17 cellular contexts compared by ENCODE assay signal in the genomic region with DNA sequence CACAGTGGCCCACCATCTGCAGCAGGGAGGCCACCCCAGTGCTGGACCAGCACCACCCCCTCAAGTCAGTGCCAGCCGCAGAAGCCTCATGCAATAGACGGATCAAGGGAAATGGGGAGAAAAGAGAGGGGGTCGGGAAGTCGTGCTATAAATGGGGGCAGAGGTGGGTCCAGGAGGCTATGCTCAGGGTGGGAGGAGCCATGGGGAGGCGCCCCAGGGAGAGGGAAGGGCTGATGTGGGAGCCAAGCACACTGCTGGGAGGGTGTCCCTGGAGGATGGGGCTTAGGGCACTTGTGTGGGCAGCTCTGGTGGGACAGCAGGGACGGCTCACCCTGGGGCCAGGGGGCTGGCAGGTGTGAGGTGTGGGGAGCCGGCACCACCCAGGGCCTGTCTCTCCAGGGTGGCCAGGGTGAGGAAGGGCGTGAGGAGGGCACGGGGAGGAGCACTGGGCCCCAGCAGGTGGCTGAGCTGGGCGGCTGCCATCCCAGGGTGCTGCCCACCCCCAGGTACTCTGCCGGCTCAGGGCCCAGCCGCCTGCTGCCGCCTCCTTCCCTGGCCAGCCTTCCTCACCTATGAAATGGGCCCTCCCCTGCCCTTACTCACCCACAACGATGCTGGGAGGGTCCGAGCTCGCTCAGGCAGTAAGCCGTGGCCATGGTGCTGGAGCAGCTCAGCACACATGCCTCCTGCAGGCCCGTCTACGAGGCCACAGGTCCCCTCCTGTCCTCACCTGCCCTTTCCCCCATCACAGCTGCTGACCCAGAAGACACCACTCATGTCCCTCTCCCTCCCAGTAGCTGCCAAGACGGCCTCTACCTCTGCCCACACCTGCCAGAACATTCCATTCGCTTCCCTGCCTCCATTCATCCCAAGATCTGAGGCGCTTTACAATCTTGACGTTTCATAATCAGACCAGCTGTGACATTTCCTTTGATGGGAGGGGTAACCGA. TPM values are rescaled to one million over a fixed set of nuclear protein-coding genes. Genes with fewer than 3 reads are reported as not detected.
A peak's percentile ranks its signal among the peaks of the same experiment; 100 is the strongest.
DNase-seq lines count a peak whose midpoint lies in the region; ATAC-seq and TF ChIP-seq lines count a peak whose summit lies in the region.
"Had no signal": no experiment of that assay in that cellular context is flagged by ENCODE, and none has a peak within 500 bp of the region (broad histone marks: within the 10 kb centered on the region; RNA-seq: fewer than 3 reads in every experiment).

No MANE protein-coding gene starts in this region.

- no peak overlapping the region for H2BK120ac ChIP-seq in trophoblast cell (ENCODE audit: insufficient read depth, low read length, poor library complexity)

- no peaks in the 10 kb centered on the region for H3K9me3 Mint-ChIP-seq in Caco-2 (ENCODE audit: unreplicated experiment)
- H3K9me3 Mint-ChIP-seq: activated naive CD4-positive, alpha-beta T cell treated with anti-CD3 and anti-CD28 coated beads, Interleukin-2, amount 50 U/mL, for 72 hours had no signal

- intact Hi-C loops in Caco-2 (cut with micrococcal nuclease; ENCODE audit: unreplicated experiment), result loop anchor here (1.0 to 10.0 kb wide), 3 partner anchors 9 to 707 kb away; a partner anchor contains a TSS
- intact Hi-C loops in PC-9 (cut with micrococcal nuclease; ENCODE audit: unreplicated experiment), result loop anchor here (1.0 to 2.0 kb wide), 2 partner anchors 9 to 17 kb away; a partner anchor contains a TSS
- intact Hi-C loops in tibial artery (cut with DNase I; ENCODE audit: low total_unique reads), result no loop called here
- intact Hi-C loops in left cardiac atrium (cut with DNase I), result no loop called here

- H3K27ac ChIP-seq in PC-9 (peak overlapping the region; percentile 78), epithelial cell of prostate (peak overlapping the region; percentile 97), trophoblast cell (ENCODE audit: low read depth, low read length) (no peak overlapping the region), tibial artery (no peak overlapping the region)

- H3K4me1 Mint-ChIP-seq in Caco-2 (ENCODE audit: low read depth, unreplicated experiment), result peaks cover 22% of the 10 kb centered on the region

- H3K4me3 ChIP-seq in Caco-2 (ENCODE audit: low read depth, low read length), result no peak overlapping the region
- H3K4me3 ChIP-seq in PC-9, result no peak overlapping the region
- H3K4me3 ChIP-seq in trophoblast cell (ENCODE audit: low read depth, low read length), result no peak overlapping the region
- H3K4me3 ChIP-seq in tibial artery, result no peak overlapping the region

- no peak overlapping the region for H4K12ac ChIP-seq in trophoblast cell (ENCODE audit: low read depth, low read length)

- H3F3A ChIP-seq in PC-9 (ENCODE audit: insufficient read depth, low read depth), result peaks cover 17% of the 10 kb centered on the region; the same call in 1 of the 2 replicates

- H3K27ac Mint-ChIP-seq in Caco-2 (ENCODE audit: unreplicated experiment), result peak overlapping the region; percentile 80

- H3K9me2 ChIP-seq in PC-9 (ENCODE audit: insufficient read depth), result no peaks in the 10 kb centered on the region

- H3K27me3 ChIP-seq in Caco-2 (replicated peaks; ENCODE audit: control insufficient read depth, insufficient read depth, low read length) (no peaks in the 10 kb centered on the region), PC-9 (ENCODE audit: insufficient read depth, low read depth) (no peaks in the 10 kb centered on the region), trophoblast cell (ENCODE audit: insufficient read depth, low read length) (no peaks in the 10 kb centered on the region), tibial artery (peaks cover 0 to 26% of the 10 kb centered on the region in 2 donors)

- BruUV-seq in Caco-2 (replicated peaks; lab: Mats Ljungman, UMichigan) (no TSS peak), PC-9 (replicated peaks; lab: Mats Ljungman, UMichigan) (no TSS peak)

- no peak overlapping the region for H3K14ac ChIP-seq in trophoblast cell (ENCODE audit: low read length)

- no peak overlapping the region for H2AK5ac ChIP-seq in trophoblast cell (ENCODE audit: low read length)

- no peak overlapping the region for H2AFZ ChIP-seq in PC-9
- H2AFZ ChIP-seq in trophoblast cell (ENCODE audit: insufficient read depth, low read length, poor library complexity), result no peak overlapping the region

- H3K36me3 Mint-ChIP-seq in Caco-2 (ENCODE audit: insufficient read depth, unreplicated experiment), result peaks cover 18% of the 10 kb centered on the region
- H3K36me3 Mint-ChIP-seq: activated naive CD4-positive, alpha-beta T cell treated with anti-CD3 and anti-CD28 coated beads, Interleukin-2, amount 50 U/mL, for 72 hours had no signal

- POLR2A ChIA-PET in Caco-2 (lab: Charles Lee), result interaction anchor here (0.6 to 1.2 kb wide), 2 partner anchors 18 to 179 kb away, joined by 5 to 6 read pairs; a partner anchor contains a TSS
- POLR2A ChIA-PET in PC-9 (lab: Charles Lee; ENCODE audit: unreplicated experiment), result interaction anchor here (0.5 to 0.7 kb wide), 5 partner anchors 9 to 898 kb away, joined by 3 to 5 read pairs (median 4); a partner anchor contains a TSS

- TF ChIP-seq CTCF in Caco-2 (IDR thresholded peaks at IDR 0.05; ENCODE audit: insufficient read depth in 1 of 2, low read depth in 1 of 2, low read length in 1 of 2, severe bottlenecking in 1 of 2, unreplicated experiment in 1 of 2), result no peak
- TF ChIP-seq CTCF in PC-9 (conservative IDR thresholded peaks at IDR 0.05), result no peak
- no peak for TF ChIP-seq CTCF in tibial artery (IDR thresholded peaks at IDR 0.05)

- H3K4ac ChIP-seq in trophoblast cell (ENCODE audit: low read depth, low read length), result no peak overlapping the region

- H3K4me2 ChIP-seq in PC-9 (peak overlapping the region; percentile 60), trophoblast cell (ENCODE audit: low read length) (no peak overlapping the region)

- H3K79me1 ChIP-seq in trophoblast cell (ENCODE audit: low read length), result peaks cover 3% of the 10 kb centered on the region

- no peak overlapping the region for H4K91ac ChIP-seq in trophoblast cell (ENCODE audit: low read depth, low read length)

- H3K27me3 Mint-ChIP-seq in Caco-2 (ENCODE audit: insufficient read depth, unreplicated experiment), result no peaks in the 10 kb centered on the region

- WGBS in trophoblast cell (ENCODE audit: extremely low coverage, insufficient coverage, insufficient read length), result no CpG with 5 or more reads among the region's 24 CpGs

- H3K23ac ChIP-seq in trophoblast cell (ENCODE audit: low read length), result no peak overlapping the region

- ATAC-seq in HG03045 (IDR thresholded peaks at IDR 0.05; ENCODE audit: unreplicated experiment) (no peak), left cardiac atrium (no peak)
- ATAC-seq: activated CD4-positive, CD25-positive, alpha-beta regulatory T cell treated with anti-CD3 and anti-CD28 coated beads, Interleukin-2, amount 50 U/mL, for 24 hours; activated naive CD4-positive, alpha-beta T cell treated with anti-CD3 and anti-CD28 coated beads, Interleukin-2, amount 50 U/mL, for 72 hours; left ventricle myocardium superior had no signal

- no peak overlapping the region for H3K9ac ChIP-seq in trophoblast cell (ENCODE audit: low read length)

- H3K79me2 ChIP-seq in PC-9 (ENCODE audit: low read depth) (no peaks in the 10 kb centered on the region), trophoblast cell (ENCODE audit: control insufficient read depth, insufficient read depth, low read length, poor library complexity) (no peaks in the 10 kb centered on the region)

- H4K8ac ChIP-seq in trophoblast cell (ENCODE audit: low read depth, low read length), result no peak overlapping the region

- no peak overlapping the region for H3K18ac ChIP-seq in trophoblast cell (ENCODE audit: low read length)

- no peak overlapping the region for H2BK12ac ChIP-seq in trophoblast cell (ENCODE audit: low read length)

- no peak overlapping the region for H2BK5ac ChIP-seq in trophoblast cell (ENCODE audit: low read depth, low read length, poor library complexity)

- H3K36me3 ChIP-seq in Caco-2 (ENCODE audit: control insufficient read depth, insufficient read depth, low read length) (no peaks in the 10 kb centered on the region), PC-9 (ENCODE audit: low read depth) (no peaks in the 10 kb centered on the region), trophoblast cell (ENCODE audit: control insufficient read depth in 1 of 2, insufficient read depth in 2 of 2, low read length in 2 of 2) (no peaks in the 10 kb centered on the region), tibial artery (no peaks in the 10 kb centered on the region)

- CTCF ChIA-PET in Caco-2 (lab: Charles Lee), result interaction anchor here (1.0 kb wide), 1 partner anchor 378 kb away, joined by 3 read pairs; no protein-coding TSS in a partner anchor
- CTCF ChIA-PET in PC-9 (lab: Charles Lee), result no interaction called here

- H3K4me1 ChIP-seq in Caco-2 (peaks cover 33% of the 10 kb centered on the region), PC-9 (replicated peaks; ENCODE audit: insufficient read depth) (peaks cover 33% of the 10 kb centered on the region), trophoblast cell (ENCODE audit: control insufficient read depth in 1 of 2, insufficient read depth in 2 of 2, low read length in 2 of 2) (peaks cover 14 to 18% of the 10 kb centered on the region in 2 experiments), tibial artery (peaks cover 0 to 54% (median 11%) of the 10 kb centered on the region in 4 donors)

- no peaks in the 10 kb centered on the region for H3K9me3 ChIP-seq in Caco-2
- H3K9me3 ChIP-seq in PC-9 (ENCODE audit: insufficient read depth, low read depth), result no peaks in the 10 kb centered on the region
- peaks cover 2% of the 10 kb centered on the region for H3K9me3 ChIP-seq in trophoblast cell (ENCODE audit: insufficient read depth, low read depth, low read length)
- H3K9me3 ChIP-seq in tibial artery, result no peaks in the 10 kb centered on the region

- H3K4me3 Mint-ChIP-seq in Caco-2 (ENCODE audit: unreplicated experiment), result no peak overlapping the region

- no peaks in the 10 kb centered on the region for H4K20me1 ChIP-seq in PC-9 (ENCODE audit: insufficient read depth)

- DNase-seq in Caco-2 (peak; percentile 48 to 70), PC-9 (peak; percentile 51 to 53), epithelial cell of prostate (ENCODE audit: low read depth, low spot score) (no peak), trophoblast cell (peak; percentile 73 to 81), NCI-H524 treated with DMSO at 0.1 percent for 48 hours (lab: John Stamatoyannopoulos, UW) (no peak), tibial artery (no peak), left cardiac atrium (no peak)
- DNase-seq: central memory CD4-positive, alpha-beta T cell; left ventricle myocardium superior; MV-4-11; NCI-H2171 treated with DMSO at 0.1 percent for 48 hours; OCI-M1; T-helper 1 cell had no signal

RNA-seq across cellular contexts. Expression of a gene that starts 17.9 kb away (rescaled TPM):
- total RNA-seq in Caco-2 (2022), result 18.7 and 19.1 TPM in 2 replicates
- 10.7 and 14.1 TPM in 2 replicates for total RNA-seq in PC-9 (2021)
- 252 and 269 TPM in 2 replicates for polyA plus RNA-seq in trophoblast cell (2013)
- total RNA-seq in left cardiac atrium, result 1 to 10 TPM; 2.2 to 3.4 TPM
- polyA plus RNA-seq: neural cell had no signal

RNA-seq across cellular contexts. Expression of a gene that starts 25.8 kb away (rescaled TPM):
- total RNA-seq in Caco-2 (2022) (15.0 and 25.5 TPM in 2 replicates), PC-9 (2021) (5.1 and 7.6 TPM in 2 replicates), left cardiac atrium (10 to 100 TPM; 23.3 to 44.2 TPM)
- 604 and 638 TPM in 2 replicates for polyA plus RNA-seq in trophoblast cell (2013)

Comparison
In these comparisons a context has a peak if more than half of its experiments do, and no peak if none do; other contexts are left out.
1. DNase-seq: peak in Caco-2 (2 of 2), PC-9 (2 of 2) and trophoblast cell (2 of 2); none in epithelial cell of prostate (single experiment), NCI-H524 treated with DMSO at 0.1 percent for 48 hours (single experiment), tibial artery (0 of 2) and left cardiac atrium (single experiment).
2. H3K27ac ChIP-seq: peak in PC-9 (single experiment) and epithelial cell of prostate (single experiment); none in trophoblast cell (single experiment) and tibial artery (0 of 2).
3. intact Hi-C loops: an anchor here in Caco-2 (1.0 to 10.0 kb wide) and PC-9 (1.0 to 2.0 kb wide); none called in tibial artery and left cardiac atrium.